ENCODE assay signal across 19 cellular contexts in the genomic region with DNA sequence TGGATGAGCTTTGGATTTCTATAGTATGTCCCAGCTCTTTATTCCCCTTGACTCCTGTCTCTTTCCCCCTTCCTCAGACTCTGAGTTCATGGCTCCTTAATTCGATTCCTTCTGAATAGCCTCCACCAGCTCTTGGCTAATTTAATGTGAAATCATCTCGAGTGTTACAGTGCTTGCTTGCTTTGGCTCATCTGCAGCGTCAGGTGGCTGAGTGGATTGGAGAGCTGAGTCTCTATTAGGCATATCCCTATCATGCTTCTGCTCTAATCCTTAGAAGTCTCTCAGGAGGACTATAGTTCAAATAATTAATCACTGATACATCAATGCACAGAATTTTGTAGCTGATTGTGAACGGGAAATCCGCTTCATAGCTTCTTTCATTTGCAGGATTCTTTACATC.
DNase-seq lines count a peak whose midpoint lies in the region; ATAC-seq, FAIRE-seq and TF ChIP-seq lines count a peak whose summit lies in the region.
"Had no signal": no experiment of that assay in that cellular context is flagged by ENCODE, and none has a peak within 500 bp of the region (broad histone marks: within the 10 kb centered on the region; RNA-seq: fewer than 3 reads in every experiment).

No MANE protein-coding gene starts in this region.

- no peak for TF ChIP-seq CTCF in HepG2 (CRISPR knock-in tag; IDR thresholded peaks at IDR 0.05)
- TF ChIP-seq CTCF in right lobe of liver (IDR thresholded peaks at IDR 0.05): no peak
- no peak for TF ChIP-seq CTCF in K562 (IDR thresholded peaks at IDR 0.05 in 2 of 3, conservative IDR thresholded peaks at IDR 0.05 in 1 of 3; ENCODE audit: insufficient read depth in 2 of 3, low read depth in 1 of 3, low read length in 3 of 3)
- no peak for TF ChIP-seq CTCF in CD4-positive, alpha-beta T cell (IDR thresholded peaks at IDR 0.05)

- in situ Hi-C loops in HepG2 (cut with HindIII; ENCODE audit: extremely low pct_ligation_motif_present, low pct_unique_long_range_greater_than_20kb): no loop called here
- in situ Hi-C loops in K562 (cut with MboI): no loop called here

- no peak overlapping the region for H3K27ac Mint-ChIP-seq in CD4-positive, alpha-beta T cell
- H3K27ac Mint-ChIP-seq: B cell; CD8-positive, alpha-beta memory T cell; HFFc6 had no signal

- H3K27me3 Mint-ChIP-seq in CD4-positive, alpha-beta T cell: no peaks in the 10 kb centered on the region
- H3K27me3 Mint-ChIP-seq: B cell; CD8-positive, alpha-beta memory T cell had no signal

- no peak for FAIRE-seq in HepG2 (lab: Jason Lieb, UNC)
- no peak for FAIRE-seq in K562 (lab: Jason Lieb, UNC)
- FAIRE-seq: GM12878 had no signal

- CTCF ChIA-PET in HepG2 (lab: Yijun Ruan, JAX; ENCODE audit: low intra/inter-chr PET ratio, low total read pairs) (no interaction called here), K562 (lab: Yijun Ruan, JAX; ENCODE audit: low intra/inter-chr PET ratio) (no interaction called here)
- CTCF ChIA-PET in CD4-positive, alpha-beta T cell (lab: Charles Lee): no interaction called here

- TF ChIP-seq RAD21 in HepG2 (CRISPR knock-in tag; IDR thresholded peaks at IDR 0.05) (no peak), K562 (CRISPR knock-in tag; conservative IDR thresholded peaks at IDR 0.05 in 1 of 2, IDR thresholded peaks at IDR 0.05 in 1 of 2) (no peak)

- POLR2A ChIA-PET in HepG2 (lab: Yijun Ruan, JAX) (no interaction called here), K562 (lab: Yijun Ruan, JAX) (interaction anchor here (0.6 to 2.4 kb wide), 10 partner anchors 11 to 447 kb away, joined by 3 to 10 read pairs (median 4); a partner anchor contains a TSS)
- POLR2A ChIA-PET in CD4-positive, alpha-beta T cell (lab: Charles Lee): no interaction called here

- H3K27ac ChIP-seq in HepG2 (ENCODE audit: extremely low read length, insufficient read depth, low read length) (no peak overlapping the region), right lobe of liver (no peak overlapping the region), K562 (ENCODE audit: extremely low read depth, low read depth, low read length) (peak overlapping the region; percentile 28; the same call in 1 of the 3 replicates)
- H3K27ac ChIP-seq in CD4-positive, alpha-beta T cell (ENCODE audit: low read depth, low read length): no peak overlapping the region
- H3K27ac ChIP-seq: BLaER1 treated with 17β-estradiol and CSF1 and Interleukin-3, amounts not matched to agents 10 nM and 100 nM; HL-60 had no signal

- no peak overlapping the region for H3K4me2 ChIP-seq in HepG2 (ENCODE audit: low read depth, low read length)
- peak overlapping the region; percentile 44; the same call in 1 of the 2 replicates for H3K4me2 ChIP-seq in K562 (ENCODE audit: insufficient read depth, low read length)

- BruUV-seq in HepG2 (replicated peaks; lab: Mats Ljungman, UMichigan) (no TSS peak), K562 (replicated peaks; lab: Mats Ljungman, UMichigan) (no TSS peak)

- TF ChIP-seq POLR2A in HepG2 (IDR thresholded peaks at IDR 0.05; ENCODE audit: insufficient read depth in 1 of 2, low read depth in 2 of 2, low read length in 2 of 2) (no peak), right lobe of liver (IDR thresholded peaks at IDR 0.05) (no peak), K562 (conservative IDR thresholded peaks at IDR 0.05) (no peak)

- intact Hi-C loops in HepG2 (cut with micrococcal nuclease; ENCODE audit: unreplicated experiment): no loop called here
- intact Hi-C loops in right lobe of liver (cut with DNase I): no loop called here
- intact Hi-C loops in K562 (cut with micrococcal nuclease): no loop called here
- intact Hi-C loops in CD4-positive, alpha-beta T cell (cut with DNase I, micrococcal nuclease): no loop called here

- no peak for ATAC-seq in HepG2
- no peak for ATAC-seq in right lobe of liver
- no peak for ATAC-seq in K562
- ATAC-seq in CD4-positive, alpha-beta T cell (ENCODE audit: poor library complexity): no peak
- no peak for ATAC-seq in GM21576 (IDR thresholded peaks at IDR 0.05; ENCODE audit: unreplicated experiment)
- ATAC-seq: GM12878 had no signal

- peaks cover 25% of the 10 kb centered on the region for H3K4me1 Mint-ChIP-seq in CD4-positive, alpha-beta T cell (ENCODE audit: low read depth)

- peaks cover 26% of the 10 kb centered on the region for H3K4me1 ChIP-seq in HepG2 (ENCODE audit: insufficient read depth, low read length)
- H3K4me1 ChIP-seq in right lobe of liver: peaks cover 0 to 10% (median 6%) of the 10 kb centered on the region in 4 donors
- peaks cover 40 to 79% of the 10 kb centered on the region in 2 experiments for H3K4me1 ChIP-seq in K562 (replicated peaks in 1 of 2; ENCODE audit: control insufficient read depth in 2 of 2, insufficient read depth in 2 of 2, low read length in 2 of 2)

- H3K9me1 ChIP-seq in K562 (ENCODE audit: control insufficient read depth, insufficient read depth, low read length): peaks cover 15% of the 10 kb centered on the region

- H4K20me1 ChIP-seq in HepG2 (ENCODE audit: insufficient read depth, low read length) (peaks cover 4% of the 10 kb centered on the region; the same call in 1 of the 2 replicates), K562 (replicated peaks; ENCODE audit: control insufficient read depth, insufficient read depth, low read length) (peaks cover 32% of the 10 kb centered on the region)

- TF ChIP-seq EP300 in HepG2 (IDR thresholded peaks at IDR 0.05; ENCODE audit: low read depth in 2 of 2, low read length in 2 of 2) (no peak), HepG2 (CRISPR knock-in tag; IDR thresholded peaks at IDR 0.05; ENCODE audit: borderline replicate concordance) (no peak), K562 (IDR thresholded peaks at IDR 0.05; ENCODE audit: low read length) (no peak)

- no peak overlapping the region for H3K9ac ChIP-seq in HepG2 (ENCODE audit: insufficient read depth, low read depth, low read length)
- peak overlapping the region; percentile 2 to 16; a peak in 1 of 4 replicates for H3K9ac ChIP-seq in K562 (ENCODE audit: insufficient read depth in 1 of 2, low read depth in 2 of 2, low read length in 2 of 2)
- H3K9ac ChIP-seq: BLaER1 treated with 17β-estradiol and CSF1 and Interleukin-3, amounts not matched to agents 10 nM and 100 nM had no signal

- DNase-seq in HepG2 (ENCODE audit: low spot score) (no peak), right lobe of liver (no peak), NCI-H82 (lab: John Stamatoyannopoulos, UW) (peak; percentile 77), K562 (ENCODE audit: extremely low read depth in 1 of 4, low spot score in 3 of 4) (no peak)
- DNase-seq in CD4-positive, alpha-beta T cell: no peak
- DNase-seq: CD8-positive, alpha-beta memory T cell; COR-L47; DMS 273 treated with DMSO at 0.1 percent for 48 hours; DMS53; DND-41; EL; HCEC 1CT; HFFc6; IMR-90 had no signal

- H3K4me3 Mint-ChIP-seq in CD4-positive, alpha-beta T cell: no peak overlapping the region
- H3K4me3 Mint-ChIP-seq: B cell; CD8-positive, alpha-beta memory T cell; HFFc6 had no signal

- no peak overlapping the region for H3K4me3 ChIP-seq in HepG2 (replicated peaks in 1 of 3; ENCODE audit: insufficient read depth in 1 of 3, low read depth in 2 of 3, low read length in 3 of 3)
- no peak overlapping the region for H3K4me3 ChIP-seq in right lobe of liver
- H3K4me3 ChIP-seq in K562: no peak overlapping the region
- H3K4me3 ChIP-seq: BLaER1 treated with 17β-estradiol and CSF1 and Interleukin-3, amounts not matched to agents 10 nM and 100 nM; GM12878 had no signal

- 92% methylated on average over 5 of the region's 5 CpGs for WGBS in HepG2 (ENCODE audit: low lambda C conversion rate)
- 84% methylated on average over 5 of the region's 5 CpGs for WGBS in right lobe of liver (ENCODE audit: insufficient coverage, low coverage, low lambda C conversion rate, missing lambda C conversion rate)
- WGBS in K562 (ENCODE audit: insufficient coverage, low coverage, missing lambda C conversion rate): 68% methylated on average over 5 of the region's 5 CpGs

- H3K9me3 Mint-ChIP-seq in CD4-positive, alpha-beta T cell: no peaks in the 10 kb centered on the region
- H3K9me3 Mint-ChIP-seq: CD8-positive, alpha-beta memory T cell; HFFc6 had no signal

- H3K27me3 ChIP-seq in HepG2 (ENCODE audit: control insufficient read depth in 1 of 2, insufficient read depth in 2 of 2, low read length in 2 of 2) (no peaks in the 10 kb centered on the region), right lobe of liver (no peaks in the 10 kb centered on the region), K562 (ENCODE audit: control insufficient read depth in 2 of 2, insufficient read depth in 2 of 2, low read length in 2 of 2) (no peaks in the 10 kb centered on the region)
- no peaks in the 10 kb centered on the region for H3K27me3 ChIP-seq in CD4-positive, alpha-beta T cell (ENCODE audit: control insufficient read depth, insufficient read depth, low read length)
- H3K27me3 ChIP-seq: BLaER1 treated with 17β-estradiol and CSF1 and Interleukin-3, amounts not matched to agents 10 nM and 100 nM had no signal

- peaks cover 14 to 59% of the 10 kb centered on the region in 2 experiments; a peak in 4 of 5 replicates for H3K36me3 ChIP-seq in HepG2 (replicated peaks in 1 of 2; ENCODE audit: control insufficient read depth in 1 of 2, insufficient read depth in 2 of 2, low read length in 2 of 2)
- H3K36me3 ChIP-seq in right lobe of liver: no peaks in the 10 kb centered on the region
- H3K36me3 ChIP-seq in K562 (ENCODE audit: control insufficient read depth, insufficient read depth, low read length): peaks cover 60% of the 10 kb centered on the region

- H3K79me2 ChIP-seq in HepG2 (ENCODE audit: insufficient read depth, low read length) (peaks cover 10% of the 10 kb centered on the region), K562 (ENCODE audit: control insufficient read depth, insufficient read depth, low read length) (peaks cover 82% of the 10 kb centered on the region)

- peaks cover 21% of the 10 kb centered on the region for H3K36me3 Mint-ChIP-seq in CD4-positive, alpha-beta T cell (ENCODE audit: low read depth)

- H2AFZ ChIP-seq in HepG2 (ENCODE audit: low read length) (no peak overlapping the region), K562 (ENCODE audit: low read depth, low read length) (no peak overlapping the region)

- H3K9me3 ChIP-seq in HepG2 (ENCODE audit: low read length): no peaks in the 10 kb centered on the region
- no peaks in the 10 kb centered on the region for H3K9me3 ChIP-seq in right lobe of liver
- H3K9me3 ChIP-seq in K562 (replicated peaks; ENCODE audit: control insufficient read depth, insufficient read depth, low read depth, low read length): no peaks in the 10 kb centered on the region
- H3K9me3 ChIP-seq in CD4-positive, alpha-beta T cell (ENCODE audit: control insufficient read depth, low read length): no peaks in the 10 kb centered on the region

TF ChIP-seq in HepG2, 621 proteins besides CTCF, POLR2A, EP300 and RAD21 (continues in another document):
- TF ChIP-seq SOX13 (IDR thresholded peaks at IDR 0.05) (no peak), SOX13 (CRISPR knock-in tag; conservative IDR thresholded peaks at IDR 0.05 in 1 of 2, IDR thresholded peaks at IDR 0.05 in 1 of 2) (no peak), NR2F6 (IDR thresholded peaks at IDR 0.05) (no peak), NR2F6 (CRISPR knock-in tag; IDR thresholded peaks at IDR 0.05) (no peak)

TF ChIP-seq in K562, 482 proteins besides CTCF, POLR2A, EP300 and RAD21 (continues in another document):
- no peak for TF ChIP-seq NCOR1 (IDR thresholded peaks at IDR 0.05)
